Comparison of ENCODE assay signal across 11 cellular contexts in genomic region chr1:165288301-165289120, GRCh38.
DNase-seq lines count a peak whose midpoint lies in the region; ATAC-seq and TF ChIP-seq lines count a peak whose summit lies in the region.
"Had no signal": no experiment of that assay in that cellular context is flagged by ENCODE, and none has a peak within 500 bp of the region (broad histone marks: within the 10 kb centered on the region; RNA-seq: fewer than 3 reads in every experiment).

No MANE protein-coding gene starts in this region.

- WGBS in prostate gland = 24% methylated on average over 16 of the region's 16 CpGs

- TF ChIP-seq POLR2A in prostate gland (IDR thresholded peaks at IDR 0.05) = no peak

- ATAC-seq in GM18858 (IDR thresholded peaks at IDR 0.05; ENCODE audit: unreplicated experiment) (no peak), HG02798 (IDR thresholded peaks at IDR 0.05; ENCODE audit: poor library complexity, unreplicated experiment) (no peak)
- ATAC-seq: HCT116; stimulated activated naive CD8-positive, alpha-beta T cell treated with anti-CD3 and anti-CD28 coated beads, Interleukin-15, Interleukin-2, amounts not matched to agents 100 U/mL and 50 U/mL, for 24 hours had no signal

- intact Hi-C loops in prostate gland (cut with DNase I) = no loop called here

- TF ChIP-seq CTCF in VCaP (conservative IDR thresholded peaks at IDR 0.05) (no peak), prostate gland (IDR thresholded peaks at IDR 0.05) (no peak)

- H3K27me3 ChIP-seq in prostate gland (replicated peaks; ENCODE audit: insufficient read depth) = no peaks in the 10 kb centered on the region

- H3K36me3 ChIP-seq in prostate gland = no peaks in the 10 kb centered on the region

- no peak overlapping the region for H3K4me3 ChIP-seq in prostate gland

- H3K27ac ChIP-seq in VCaP = peak overlapping the region; percentile 92
- H3K27ac ChIP-seq in prostate gland = no peak overlapping the region

- no peaks in the 10 kb centered on the region for H3K4me1 ChIP-seq in prostate gland (replicated peaks)

- no peaks in the 10 kb centered on the region for H3K9me3 ChIP-seq in prostate gland

- peak; percentile 67 for DNase-seq in ELF-1 (ENCODE audit: low read depth, low spot score)
- peak; percentile 70 for DNase-seq in NCI-H2107 (lab: John Stamatoyannopoulos, UW)
- DNase-seq in prostate gland (ENCODE audit: low spot score) = peak; percentile 50
- DNase-seq in activated CD4-positive, alpha-beta T cell treated with anti-CD3 and anti-CD28 coated beads for 4 hours = no peak
- DNase-seq in central memory CD4-positive, alpha-beta T cell = no peak
- DNase-seq: caudate nucleus; stimulated activated naive CD8-positive, alpha-beta T cell treated with anti-CD3 and anti-CD28 coated beads, Interleukin-15, Interleukin-2, amounts not matched to agents 100 U/mL and 50 U/mL, for 24 hours had no signal

Comparison
In these comparisons a context has a peak if more than half of its experiments do, and no peak if none do; other contexts are left out.
1. DNase-seq: peak in ELF-1 (single experiment), NCI-H2107 (single experiment) and prostate gland (single experiment); none in activated CD4-positive, alpha-beta T cell treated with anti-CD3 and anti-CD28 coated beads for 4 hours (0 of 2) and central memory CD4-positive, alpha-beta T cell (single experiment).